ENCODE assay signal across 1 cellular context in the genomic region with DNA sequence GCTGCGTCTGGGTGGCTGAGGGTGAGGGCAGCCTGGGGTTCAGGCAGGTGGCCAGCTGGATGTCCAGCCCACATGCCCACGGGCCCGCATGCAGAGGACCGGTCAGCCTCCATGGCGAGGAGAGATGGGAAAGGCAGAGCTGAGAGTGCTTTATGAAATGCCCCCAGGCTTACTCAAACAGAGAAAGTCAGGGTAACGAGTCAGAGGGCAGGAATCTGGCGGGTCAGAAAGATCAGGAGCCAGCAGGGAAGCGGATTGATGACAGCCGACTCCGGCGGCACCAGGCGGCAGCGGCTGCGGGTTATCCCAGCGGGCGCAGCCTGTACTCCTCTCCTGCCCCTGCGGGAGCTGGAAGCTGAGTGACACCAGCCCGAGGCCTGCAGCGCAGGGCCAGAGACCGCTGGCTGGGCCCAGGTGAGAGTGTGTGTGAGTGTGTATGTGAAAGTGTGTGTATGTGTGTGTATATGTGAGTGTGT.
TF ChIP-seq lines count a peak whose summit lies in the region.

No MANE protein-coding gene starts in this region.

TF ChIP-seq in K562, 482 proteins besides CTCF, POLR2A, EP300 and RAD21 (continued from another document):
- TF ChIP-seq, protein P1, sequence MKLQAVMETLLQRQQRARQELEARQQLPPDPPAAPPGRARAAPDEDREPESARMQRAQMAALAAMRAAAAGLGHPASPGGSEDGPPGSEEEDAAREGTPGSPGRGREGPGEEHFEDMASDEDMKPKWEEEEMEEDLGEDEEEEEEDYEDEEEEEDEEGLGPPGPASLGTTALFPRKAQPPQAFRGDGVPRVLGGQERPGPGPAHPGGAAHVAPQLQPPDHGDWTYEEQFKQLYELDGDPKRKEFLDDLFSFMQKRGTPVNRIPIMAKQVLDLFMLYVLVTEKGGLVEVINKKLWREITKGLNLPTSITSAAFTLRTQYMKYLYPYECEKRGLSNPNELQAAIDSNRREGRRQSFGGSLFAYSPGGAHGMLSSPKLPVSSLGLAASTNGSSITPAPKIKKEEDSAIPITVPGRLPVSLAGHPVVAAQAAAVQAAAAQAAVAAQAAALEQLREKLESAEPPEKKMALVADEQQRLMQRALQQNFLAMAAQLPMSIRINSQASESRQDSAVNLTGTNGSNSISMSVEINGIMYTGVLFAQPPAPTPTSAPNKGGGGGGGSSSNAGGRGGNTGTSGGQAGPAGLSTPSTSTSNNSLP (IDR thresholded peaks at IDR 0.05; ENCODE audit: borderline replicate concordance, low read depth, low read length): no peak
- TF ChIP-seq, protein P2, sequence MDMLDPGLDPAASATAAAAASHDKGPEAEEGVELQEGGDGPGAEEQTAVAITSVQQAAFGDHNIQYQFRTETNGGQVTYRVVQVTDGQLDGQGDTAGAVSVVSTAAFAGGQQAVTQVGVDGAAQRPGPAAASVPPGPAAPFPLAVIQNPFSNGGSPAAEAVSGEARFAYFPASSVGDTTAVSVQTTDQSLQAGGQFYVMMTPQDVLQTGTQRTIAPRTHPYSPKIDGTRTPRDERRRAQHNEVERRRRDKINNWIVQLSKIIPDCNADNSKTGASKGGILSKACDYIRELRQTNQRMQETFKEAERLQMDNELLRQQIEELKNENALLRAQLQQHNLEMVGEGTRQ (CRISPR knock-in tag; IDR thresholded peaks at IDR 0.05): no peak
- no peak for TF ChIP-seq ZNF140 (CRISPR knock-in tag; IDR thresholded peaks at IDR 0.05)
- TF ChIP-seq ZC3H4 (CRISPR knock-in tag; IDR thresholded peaks at IDR 0.05; ENCODE audit: borderline replicate concordance): 0 out of 2 replicates have a peak, but pooled peaks have one; percentile 16
- TF ChIP-seq, protein P3, sequence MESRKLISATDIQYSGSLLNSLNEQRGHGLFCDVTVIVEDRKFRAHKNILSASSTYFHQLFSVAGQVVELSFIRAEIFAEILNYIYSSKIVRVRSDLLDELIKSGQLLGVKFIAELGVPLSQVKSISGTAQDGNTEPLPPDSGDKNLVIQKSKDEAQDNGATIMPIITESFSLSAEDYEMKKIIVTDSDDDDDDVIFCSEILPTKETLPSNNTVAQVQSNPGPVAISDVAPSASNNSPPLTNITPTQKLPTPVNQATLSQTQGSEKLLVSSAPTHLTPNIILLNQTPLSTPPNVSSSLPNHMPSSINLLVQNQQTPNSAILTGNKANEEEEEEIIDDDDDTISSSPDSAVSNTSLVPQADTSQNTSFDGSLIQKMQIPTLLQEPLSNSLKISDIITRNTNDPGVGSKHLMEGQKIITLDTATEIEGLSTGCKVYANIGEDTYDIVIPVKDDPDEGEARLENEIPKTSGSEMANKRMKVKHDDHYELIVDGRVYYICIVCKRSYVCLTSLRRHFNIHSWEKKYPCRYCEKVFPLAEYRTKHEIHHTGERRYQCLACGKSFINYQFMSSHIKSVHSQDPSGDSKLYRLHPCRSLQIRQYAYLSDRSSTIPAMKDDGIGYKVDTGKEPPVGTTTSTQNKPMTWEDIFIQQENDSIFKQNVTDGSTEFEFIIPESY (CRISPR knock-in tag; IDR thresholded peaks at IDR 0.05): peak; percentile 68; the same call in 1 of the 2 replicates
- no peak for TF ChIP-seq MCM3 (IDR thresholded peaks at IDR 0.05)
